In genomic region chrX:155873203-155873602, GRCh38 we compare ENCODE assay signal across 16 cellular contexts. TPM values are rescaled to one million over a fixed set of nuclear protein-coding genes. Genes with fewer than 3 reads are reported as not detected.
DNase-seq lines count a peak whose midpoint lies in the region; ATAC-seq, FAIRE-seq and TF ChIP-seq lines count a peak whose summit lies in the region.
"Had no signal": no experiment of that assay in that cellular context is flagged by ENCODE, and none has a peak within 500 bp of the region (broad histone marks: within the 10 kb centered on the region; RNA-seq: fewer than 3 reads in every experiment).

No MANE protein-coding gene starts in this region.

- peak; percentile 4 for DNase-seq in NCI-H2227 (lab: John Stamatoyannopoulos, UW; ENCODE audit: unreplicated experiment)
- no peak for DNase-seq in NCI-H2227 treated with DMSO at 0.1 percent for 48 hours (lab: John Stamatoyannopoulos, UW)
- no peak for DNase-seq in GM12892 (ENCODE audit: insufficient read length)
- DNase-seq in NCI-H69 (lab: John Stamatoyannopoulos, UW), result peak; percentile 15
- DNase-seq in effector CD8-positive, alpha-beta T cell (lab: John Stamatoyannopoulos, UW), result no peak
- DNase-seq: Calu3, COR-L47, DMS53, DMS79 treated with DMSO at 0.1 percent for 48 hours, GF-D8, GOT3 had no signal

- TF ChIP-seq POLR2A in GM12892 (IDR thresholded peaks at IDR 0.05; ENCODE audit: low read depth, low read length), result no peak

- ATAC-seq in GM18520 (IDR thresholded peaks at IDR 0.05; ENCODE audit: unreplicated experiment), result no peak

- peak; percentile 36 for FAIRE-seq in GM12892 (lab: Jason Lieb, UNC)
- FAIRE-seq: A204.1, GM12891, GM19239, H54 had no signal

RNA-seq across cellular contexts. Expression of gene VAMP7, which starts 7.9 kb away (rescaled TPM):
- polyA plus RNA-seq in GM12892 (2012; ENCODE audit: missing spikeins), result 25.2 TPM

Comparison
In these comparisons a context has a peak if more than half of its experiments do, and no peak if none do; other contexts are left out.
1. DNase-seq: peak in NCI-H2227 (single experiment) and NCI-H69 (single experiment); none in NCI-H2227 treated with DMSO at 0.1 percent for 48 hours (single experiment), GM12892 (single experiment) and effector CD8-positive, alpha-beta T cell (single experiment).